Comparison of ENCODE assay signal across 1 cellular context in genomic region chr7:41705109-41705871, GRCh38.
TF ChIP-seq lines count a peak whose summit lies in the region.

No MANE protein-coding gene starts in this region.

TF ChIP-seq in K562, 482 proteins besides CTCF, POLR2A, EP300 and RAD21 (continued from another document):
- TF ChIP-seq CHD7 (IDR thresholded peaks at IDR 0.05; ENCODE audit: low read depth, low read length) (no peak), ZNF740 (CRISPR knock-in tag; IDR thresholded peaks at IDR 0.05) (no peak), ZNF740 (tag; IDR thresholded peaks at IDR 0.05) (peak in 1 of 2 experiments; percentile 29; a peak in 1 of 4 replicates)
TF ChIP-seq in K562: peak in this region for 1.
